ENCODE assay signal across 1 cellular context in the genomic region with DNA sequence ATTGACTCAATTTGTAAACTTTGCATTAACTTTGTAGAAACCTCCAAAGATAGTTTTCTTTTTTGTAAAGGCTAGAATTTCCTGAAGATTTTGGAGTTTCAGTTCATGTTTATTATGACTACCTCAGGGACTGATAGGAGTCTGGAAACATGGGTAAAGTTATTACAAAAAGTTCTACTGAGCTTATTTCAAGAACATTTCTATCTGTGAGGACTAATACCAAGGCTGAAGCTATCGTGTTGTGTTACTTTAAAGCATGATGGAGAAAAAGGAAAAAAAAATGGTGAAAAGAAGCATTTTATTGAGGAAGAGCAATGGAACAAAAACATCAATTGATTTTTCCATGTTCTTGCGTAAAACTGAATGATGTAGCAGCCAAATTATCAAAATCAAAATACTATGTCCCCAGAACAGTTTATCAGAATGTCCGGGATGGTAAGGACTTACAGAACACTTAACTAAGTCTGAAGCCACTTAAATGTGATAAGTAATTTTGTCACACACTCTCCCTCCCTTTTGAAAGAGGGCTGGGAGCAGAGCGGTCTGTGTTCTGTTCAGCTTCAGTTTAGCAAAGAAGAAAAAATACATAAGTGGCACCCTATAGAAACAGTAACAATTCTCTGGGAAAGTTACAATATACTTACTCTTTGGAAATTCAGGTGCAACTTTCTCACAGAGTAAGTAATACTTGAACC.
TF ChIP-seq lines count a peak whose summit lies in the region.

No MANE protein-coding gene starts in this region.

TF ChIP-seq in HCT116, 20 proteins besides CTCF, POLR2A, EP300 and RAD21 (continued from another document):
- TF ChIP-seq, protein P1, sequence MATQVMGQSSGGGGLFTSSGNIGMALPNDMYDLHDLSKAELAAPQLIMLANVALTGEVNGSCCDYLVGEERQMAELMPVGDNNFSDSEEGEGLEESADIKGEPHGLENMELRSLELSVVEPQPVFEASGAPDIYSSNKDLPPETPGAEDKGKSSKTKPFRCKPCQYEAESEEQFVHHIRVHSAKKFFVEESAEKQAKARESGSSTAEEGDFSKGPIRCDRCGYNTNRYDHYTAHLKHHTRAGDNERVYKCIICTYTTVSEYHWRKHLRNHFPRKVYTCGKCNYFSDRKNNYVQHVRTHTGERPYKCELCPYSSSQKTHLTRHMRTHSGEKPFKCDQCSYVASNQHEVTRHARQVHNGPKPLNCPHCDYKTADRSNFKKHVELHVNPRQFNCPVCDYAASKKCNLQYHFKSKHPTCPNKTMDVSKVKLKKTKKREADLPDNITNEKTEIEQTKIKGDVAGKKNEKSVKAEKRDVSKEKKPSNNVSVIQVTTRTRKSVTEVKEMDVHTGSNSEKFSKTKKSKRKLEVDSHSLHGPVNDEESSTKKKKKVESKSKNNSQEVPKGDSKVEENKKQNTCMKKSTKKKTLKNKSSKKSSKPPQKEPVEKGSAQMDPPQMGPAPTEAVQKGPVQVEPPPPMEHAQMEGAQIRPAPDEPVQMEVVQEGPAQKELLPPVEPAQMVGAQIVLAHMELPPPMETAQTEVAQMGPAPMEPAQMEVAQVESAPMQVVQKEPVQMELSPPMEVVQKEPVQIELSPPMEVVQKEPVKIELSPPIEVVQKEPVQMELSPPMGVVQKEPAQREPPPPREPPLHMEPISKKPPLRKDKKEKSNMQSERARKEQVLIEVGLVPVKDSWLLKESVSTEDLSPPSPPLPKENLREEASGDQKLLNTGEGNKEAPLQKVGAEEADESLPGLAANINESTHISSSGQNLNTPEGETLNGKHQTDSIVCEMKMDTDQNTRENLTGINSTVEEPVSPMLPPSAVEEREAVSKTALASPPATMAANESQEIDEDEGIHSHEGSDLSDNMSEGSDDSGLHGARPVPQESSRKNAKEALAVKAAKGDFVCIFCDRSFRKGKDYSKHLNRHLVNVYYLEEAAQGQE (IDR thresholded peaks at IDR 0.05; ENCODE audit: low read depth) = no peak
- TF ChIP-seq SP1 (IDR thresholded peaks at IDR 0.05; ENCODE audit: low read depth) = no peak
- no peak for TF ChIP-seq YY1 (IDR thresholded peaks at IDR 0.05; ENCODE audit: extremely low read depth, insufficient replicate concordance, low read depth, low read length)
- TF ChIP-seq EZH2phosphoT487 (IDR thresholded peaks at IDR 0.05; ENCODE audit: borderline replicate concordance) = no peak
